2 cellular contexts compared by ENCODE assay signal in the genomic region with DNA sequence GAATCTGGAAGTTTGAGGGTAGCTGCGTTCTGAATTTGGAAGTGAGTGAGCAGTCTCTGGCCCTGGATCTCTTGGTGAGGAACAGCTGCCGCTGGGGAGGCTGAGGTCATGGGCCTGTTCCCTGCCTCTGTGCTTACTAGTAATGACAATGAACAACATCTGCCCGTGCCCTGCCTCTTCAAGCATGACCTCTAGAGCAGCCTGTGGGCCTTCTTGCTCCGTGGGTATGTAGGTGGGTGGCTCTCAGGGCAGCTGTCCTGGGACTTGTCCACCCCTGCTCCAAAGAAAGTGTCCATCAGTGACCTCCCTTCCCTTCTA.
TF ChIP-seq lines count a peak whose summit lies in the region.

No MANE protein-coding gene starts in this region.

TF ChIP-seq in liver, 16 proteins besides CTCF, POLR2A, EP300 and RAD21:
- TF ChIP-seq RXRA (IDR thresholded peaks at IDR 0.05): no peak
- TF ChIP-seq NR2F2 (IDR thresholded peaks at IDR 0.05): peak; percentile 68

TF ChIP-seq in HepG2, 621 proteins besides CTCF, POLR2A, EP300 and RAD21:
- TF ChIP-seq CENPT (CRISPR knock-in tag; IDR thresholded peaks at IDR 0.05; ENCODE audit: low read depth): no peak
- TF ChIP-seq, protein P1, sequence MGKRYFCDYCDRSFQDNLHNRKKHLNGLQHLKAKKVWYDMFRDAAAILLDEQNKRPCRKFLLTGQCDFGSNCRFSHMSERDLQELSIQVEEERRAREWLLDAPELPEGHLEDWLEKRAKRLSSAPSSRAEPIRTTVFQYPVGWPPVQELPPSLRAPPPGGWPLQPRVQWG (CRISPR knock-in tag; IDR thresholded peaks at IDR 0.05; ENCODE audit: borderline replicate concordance, low read depth): no peak
- TF ChIP-seq, protein P2, sequence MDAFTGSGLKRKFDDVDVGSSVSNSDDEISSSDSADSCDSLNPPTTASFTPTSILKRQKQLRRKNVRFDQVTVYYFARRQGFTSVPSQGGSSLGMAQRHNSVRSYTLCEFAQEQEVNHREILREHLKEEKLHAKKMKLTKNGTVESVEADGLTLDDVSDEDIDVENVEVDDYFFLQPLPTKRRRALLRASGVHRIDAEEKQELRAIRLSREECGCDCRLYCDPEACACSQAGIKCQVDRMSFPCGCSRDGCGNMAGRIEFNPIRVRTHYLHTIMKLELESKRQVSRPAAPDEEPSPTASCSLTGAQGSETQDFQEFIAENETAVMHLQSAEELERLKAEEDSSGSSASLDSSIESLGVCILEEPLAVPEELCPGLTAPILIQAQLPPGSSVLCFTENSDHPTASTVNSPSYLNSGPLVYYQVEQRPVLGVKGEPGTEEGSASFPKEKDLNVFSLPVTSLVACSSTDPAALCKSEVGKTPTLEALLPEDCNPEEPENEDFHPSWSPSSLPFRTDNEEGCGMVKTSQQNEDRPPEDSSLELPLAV (CRISPR knock-in tag; conservative IDR thresholded peaks at IDR 0.05; ENCODE audit: low read depth): no peak
- TF ChIP-seq ZNF260 (CRISPR knock-in tag; IDR thresholded peaks at IDR 0.05; ENCODE audit: borderline replicate concordance, low read depth): no peak
- no peak for TF ChIP-seq ZNF790 (CRISPR knock-in tag; IDR thresholded peaks at IDR 0.05; ENCODE audit: borderline replicate concordance)
- no peak for TF ChIP-seq SPEN (CRISPR knock-in tag; IDR thresholded peaks at IDR 0.05; ENCODE audit: low read depth)
- TF ChIP-seq HDAC1 (CRISPR knock-in tag; IDR thresholded peaks at IDR 0.05): no peak
- TF ChIP-seq, protein P3, sequence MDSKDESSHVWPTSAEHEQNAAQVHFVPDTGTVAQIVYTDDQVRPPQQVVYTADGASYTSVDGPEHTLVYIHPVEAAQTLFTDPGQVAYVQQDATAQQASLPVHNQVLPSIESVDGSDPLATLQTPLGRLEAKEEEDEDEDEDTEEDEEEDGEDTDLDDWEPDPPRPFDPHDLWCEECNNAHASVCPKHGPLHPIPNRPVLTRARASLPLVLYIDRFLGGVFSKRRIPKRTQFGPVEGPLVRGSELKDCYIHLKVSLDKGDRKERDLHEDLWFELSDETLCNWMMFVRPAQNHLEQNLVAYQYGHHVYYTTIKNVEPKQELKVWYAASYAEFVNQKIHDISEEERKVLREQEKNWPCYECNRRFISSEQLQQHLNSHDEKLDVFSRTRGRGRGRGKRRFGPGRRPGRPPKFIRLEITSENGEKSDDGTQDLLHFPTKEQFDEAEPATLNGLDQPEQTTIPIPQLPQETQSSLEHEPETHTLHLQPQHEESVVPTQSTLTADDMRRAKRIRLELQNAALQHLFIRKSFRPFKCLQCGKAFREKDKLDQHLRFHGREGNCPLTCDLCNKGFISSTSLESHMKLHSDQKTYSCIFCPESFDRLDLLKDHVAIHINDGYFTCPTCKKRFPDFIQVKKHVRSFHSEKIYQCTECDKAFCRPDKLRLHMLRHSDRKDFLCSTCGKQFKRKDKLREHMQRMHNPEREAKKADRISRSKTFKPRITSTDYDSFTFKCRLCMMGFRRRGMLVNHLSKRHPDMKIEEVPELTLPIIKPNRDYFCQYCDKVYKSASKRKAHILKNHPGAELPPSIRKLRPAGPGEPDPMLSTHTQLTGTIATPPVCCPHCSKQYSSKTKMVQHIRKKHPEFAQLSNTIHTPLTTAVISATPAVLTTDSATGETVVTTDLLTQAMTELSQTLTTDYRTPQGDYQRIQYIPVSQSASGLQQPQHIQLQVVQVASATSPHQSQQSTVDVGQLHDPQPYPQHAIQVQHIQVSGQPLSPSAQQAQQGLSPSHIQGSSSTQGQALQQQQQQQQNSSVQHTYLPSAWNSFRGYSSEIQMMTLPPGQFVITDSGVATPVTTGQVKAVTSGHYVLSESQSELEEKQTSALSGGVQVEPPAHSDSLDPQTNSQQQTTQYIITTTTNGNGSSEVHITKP (CRISPR knock-in tag; IDR thresholded peaks at IDR 0.05; ENCODE audit: low read depth): no peak
- no peak for TF ChIP-seq KMT2A (CRISPR knock-in tag; IDR thresholded peaks at IDR 0.05)
- TF ChIP-seq TOE1 (CRISPR knock-in tag; IDR thresholded peaks at IDR 0.05): no peak
- TF ChIP-seq NR0B2 (CRISPR knock-in tag; IDR thresholded peaks at IDR 0.05): no peak
- no peak for TF ChIP-seq NKX3-1 (CRISPR knock-in tag; IDR thresholded peaks at IDR 0.05)
- no peak for TF ChIP-seq ZBTB2 (CRISPR knock-in tag; IDR thresholded peaks at IDR 0.05; ENCODE audit: low read depth)
